In the genomic region with DNA sequence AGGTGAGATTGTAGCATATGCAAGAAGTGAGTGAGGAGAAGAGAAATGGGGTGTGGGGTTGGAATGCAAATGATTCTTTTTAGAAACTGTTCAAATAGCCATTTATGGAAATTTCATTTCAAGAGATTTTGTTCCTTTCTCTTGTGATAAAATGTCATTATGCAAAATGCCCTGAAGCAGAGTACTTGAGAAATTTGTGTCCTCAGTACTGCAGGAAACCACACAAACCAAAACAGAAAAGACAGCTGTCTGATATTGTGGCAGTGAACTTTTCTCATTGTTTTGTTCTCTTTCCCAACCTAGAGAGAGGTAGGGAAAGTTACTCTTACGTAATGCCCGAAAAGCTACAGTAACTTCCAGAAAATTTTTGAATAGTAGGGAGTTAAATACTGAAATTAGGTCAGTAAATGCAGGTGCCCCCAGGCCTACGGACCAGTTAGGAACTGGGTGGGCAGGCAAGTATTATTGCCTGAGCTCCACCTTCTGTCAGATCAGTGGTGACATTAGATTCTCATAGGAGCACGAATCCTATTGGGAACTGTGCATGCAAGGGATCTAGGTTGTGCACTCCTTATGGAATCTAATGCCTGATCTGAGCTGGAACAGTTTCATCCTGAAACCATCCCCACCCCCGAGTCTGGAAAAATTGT, we compare ENCODE assay signal across 8 cellular contexts. TPM values are rescaled to one million over a fixed set of nuclear protein-coding genes. Genes with fewer than 3 reads are reported as not detected.
A peak's percentile ranks its signal among the peaks of the same experiment; 100 is the strongest.
DNase-seq lines count a peak whose midpoint lies in the region; ATAC-seq and TF ChIP-seq lines count a peak whose summit lies in the region.

No MANE protein-coding gene starts in this region.

- no peaks in the 10 kb centered on the region for H3K27me3 Mint-ChIP-seq in CD4-positive, CD25-positive, alpha-beta regulatory T cell
- no peaks in the 10 kb centered on the region for H3K27me3 Mint-ChIP-seq in activated naive CD8-positive, alpha-beta T cell treated with anti-CD3 and anti-CD28 coated beads, Interleukin-2, amount 10 ng/mL, durations not matched to agents 7 days and 5 days

- H3K9ac ChIP-seq in colonic mucosa (ENCODE audit: low read depth in 2 of 2, low read length in 2 of 2), result no peak overlapping the region

- DNase-seq in CD4-positive, CD25-positive, alpha-beta regulatory T cell, result peak in 2 of 3 donors; percentile 9 to 39
- no peak for DNase-seq in activated naive CD8-positive, alpha-beta T cell treated with anti-CD3 and anti-CD28 coated beads, Interleukin-2, amount 10 ng/mL, durations not matched to agents 7 days and 5 days
- DNase-seq in NCI-H1105 treated with DMSO at 0.1 percent for 48 hours (lab: John Stamatoyannopoulos, UW), result no peak
- DNase-seq in NOMO-1 treated with DMSO at 0.1 percent for 48 hours (lab: John Stamatoyannopoulos, UW; ENCODE audit: unreplicated experiment), result no peak
- DNase-seq in mucosa of gallbladder (ENCODE audit: low spot score), result no peak
- DNase-seq in colonic mucosa, result no peak

- H3K9me3 Mint-ChIP-seq in CD4-positive, CD25-positive, alpha-beta regulatory T cell, result no peaks in the 10 kb centered on the region
- no peaks in the 10 kb centered on the region for H3K9me3 Mint-ChIP-seq in activated naive CD8-positive, alpha-beta T cell treated with anti-CD3 and anti-CD28 coated beads, Interleukin-2, amount 10 ng/mL, durations not matched to agents 7 days and 5 days

- H3K4me3 ChIP-seq in CD4-positive, CD25-positive, alpha-beta regulatory T cell (ENCODE audit: low read depth, low read length), result peak overlapping the region; percentile 53
- no peak overlapping the region for H3K4me3 ChIP-seq in colonic mucosa

- no peak for ATAC-seq in CD4-positive, CD25-positive, alpha-beta regulatory T cell (ENCODE audit: low read depth in 2 of 2)
- ATAC-seq in GM19351 (IDR thresholded peaks at IDR 0.05; ENCODE audit: unreplicated experiment) (peak; percentile 92), HG03103 (IDR thresholded peaks at IDR 0.05; ENCODE audit: low read depth, unreplicated experiment) (peak; percentile 72)
- peak; percentile 68 for ATAC-seq in activated naive CD8-positive, alpha-beta T cell treated with anti-CD3 and anti-CD28 coated beads, Interleukin-2, amount 10 ng/mL, durations not matched to agents 7 days and 5 days (ENCODE audit: low read depth)

- POLR2A ChIA-PET in activated naive CD8-positive, alpha-beta T cell treated with anti-CD3 and anti-CD28 coated beads, Interleukin-2, amount 10 ng/mL, durations not matched to agents 7 days and 5 days (lab: Charles Lee), result no interaction called here

- peaks cover 52% of the 10 kb centered on the region for H3K36me3 Mint-ChIP-seq in CD4-positive, CD25-positive, alpha-beta regulatory T cell
- peaks cover 43% of the 10 kb centered on the region for H3K36me3 Mint-ChIP-seq in activated naive CD8-positive, alpha-beta T cell treated with anti-CD3 and anti-CD28 coated beads, Interleukin-2, amount 10 ng/mL, durations not matched to agents 7 days and 5 days

- intact Hi-C loops in colonic mucosa (cut with DNase I), result no loop called here

- no peak for TF ChIP-seq CTCF in colonic mucosa (IDR thresholded peaks at IDR 0.05)

- H3K27ac Mint-ChIP-seq in CD4-positive, CD25-positive, alpha-beta regulatory T cell, result peak overlapping the region; percentile 0 to 91 (median 11)
- no peak overlapping the region for H3K27ac Mint-ChIP-seq in activated naive CD8-positive, alpha-beta T cell treated with anti-CD3 and anti-CD28 coated beads, Interleukin-2, amount 10 ng/mL, durations not matched to agents 7 days and 5 days

- peak overlapping the region; percentile 0 to 47 (median 12) for H3K4me3 Mint-ChIP-seq in CD4-positive, CD25-positive, alpha-beta regulatory T cell
- peak overlapping the region; percentile 7 for H3K4me3 Mint-ChIP-seq in activated naive CD8-positive, alpha-beta T cell treated with anti-CD3 and anti-CD28 coated beads, Interleukin-2, amount 10 ng/mL, durations not matched to agents 7 days and 5 days

- peak overlapping the region; percentile 35 for H3K27ac ChIP-seq in CD4-positive, CD25-positive, alpha-beta regulatory T cell (ENCODE audit: insufficient read depth, low read length, poor library complexity, severe bottlenecking)
- no peak overlapping the region for H3K27ac ChIP-seq in colonic mucosa

- peaks cover 29% of the 10 kb centered on the region for H3K36me3 ChIP-seq in CD4-positive, CD25-positive, alpha-beta regulatory T cell (ENCODE audit: control insufficient read depth, insufficient read depth, low read length)
- peaks cover 11% of the 10 kb centered on the region for H3K36me3 ChIP-seq in colonic mucosa

- no peaks in the 10 kb centered on the region for H3K27me3 ChIP-seq in CD4-positive, CD25-positive, alpha-beta regulatory T cell (ENCODE audit: control insufficient read depth, insufficient read depth, low read length)
- H3K27me3 ChIP-seq in colonic mucosa, result no peaks in the 10 kb centered on the region

- peaks cover 17% of the 10 kb centered on the region for H3K4me1 ChIP-seq in CD4-positive, CD25-positive, alpha-beta regulatory T cell (ENCODE audit: control insufficient read depth, insufficient read depth, low read length, poor library complexity, severe bottlenecking)
- H3K4me1 ChIP-seq in colonic mucosa, result peaks cover 6% of the 10 kb centered on the region

- peaks cover 30 to 57% (median 43%) of the 10 kb centered on the region in 4 donors for H3K4me1 Mint-ChIP-seq in CD4-positive, CD25-positive, alpha-beta regulatory T cell
- peaks cover 28% of the 10 kb centered on the region for H3K4me1 Mint-ChIP-seq in activated naive CD8-positive, alpha-beta T cell treated with anti-CD3 and anti-CD28 coated beads, Interleukin-2, amount 10 ng/mL, durations not matched to agents 7 days and 5 days

- no peaks in the 10 kb centered on the region for H3K9me3 ChIP-seq in CD4-positive, CD25-positive, alpha-beta regulatory T cell (ENCODE audit: control insufficient read depth in 2 of 2, low read length in 2 of 2)
- H3K9me3 ChIP-seq in colonic mucosa, result no peaks in the 10 kb centered on the region

RNA-seq across cellular contexts. Expression of gene DLD, which starts 34.0 kb away (rescaled TPM):
- 66.7 TPM for total RNA-seq in CD4-positive, CD25-positive, alpha-beta regulatory T cell
- polyA plus RNA-seq in CD4-positive, CD25-positive, alpha-beta regulatory T cell, result 10 to 100 TPM; 44.3 to 81.8 (median 49.9) TPM
- 10 to 100 TPM; 56.3 to 56.9 TPM for total RNA-seq in activated naive CD8-positive, alpha-beta T cell treated with anti-CD3 and anti-CD28 coated beads, Interleukin-2, amount 10 ng/mL, durations not matched to agents 7 days and 5 days
- total RNA-seq in mucosa of gallbladder (69.0 TPM), colonic mucosa (100 to 1,000 TPM; 119 to 183 TPM)

Comparison
In these comparisons a context has a peak if more than half of its experiments do, and no peak if none do; other contexts are left out.
1. ATAC-seq: peak in GM19351 (single experiment), HG03103 (single experiment) and activated naive CD8-positive, alpha-beta T cell treated with anti-CD3 and anti-CD28 coated beads, Interleukin-2, amount 10 ng/mL, durations not matched to agents 7 days and 5 days (single experiment); none in CD4-positive, CD25-positive, alpha-beta regulatory T cell (0 of 2).
2. DNase-seq: peak in CD4-positive, CD25-positive, alpha-beta regulatory T cell (2 of 3); none in activated naive CD8-positive, alpha-beta T cell treated with anti-CD3 and anti-CD28 coated beads, Interleukin-2, amount 10 ng/mL, durations not matched to agents 7 days and 5 days (single experiment), NCI-H1105 treated with DMSO at 0.1 percent for 48 hours (single experiment), NOMO-1 treated with DMSO at 0.1 percent for 48 hours (single experiment), mucosa of gallbladder (single experiment) and colonic mucosa (single experiment).